ENCODE assay signal across 16 cellular contexts in the genomic region with DNA sequence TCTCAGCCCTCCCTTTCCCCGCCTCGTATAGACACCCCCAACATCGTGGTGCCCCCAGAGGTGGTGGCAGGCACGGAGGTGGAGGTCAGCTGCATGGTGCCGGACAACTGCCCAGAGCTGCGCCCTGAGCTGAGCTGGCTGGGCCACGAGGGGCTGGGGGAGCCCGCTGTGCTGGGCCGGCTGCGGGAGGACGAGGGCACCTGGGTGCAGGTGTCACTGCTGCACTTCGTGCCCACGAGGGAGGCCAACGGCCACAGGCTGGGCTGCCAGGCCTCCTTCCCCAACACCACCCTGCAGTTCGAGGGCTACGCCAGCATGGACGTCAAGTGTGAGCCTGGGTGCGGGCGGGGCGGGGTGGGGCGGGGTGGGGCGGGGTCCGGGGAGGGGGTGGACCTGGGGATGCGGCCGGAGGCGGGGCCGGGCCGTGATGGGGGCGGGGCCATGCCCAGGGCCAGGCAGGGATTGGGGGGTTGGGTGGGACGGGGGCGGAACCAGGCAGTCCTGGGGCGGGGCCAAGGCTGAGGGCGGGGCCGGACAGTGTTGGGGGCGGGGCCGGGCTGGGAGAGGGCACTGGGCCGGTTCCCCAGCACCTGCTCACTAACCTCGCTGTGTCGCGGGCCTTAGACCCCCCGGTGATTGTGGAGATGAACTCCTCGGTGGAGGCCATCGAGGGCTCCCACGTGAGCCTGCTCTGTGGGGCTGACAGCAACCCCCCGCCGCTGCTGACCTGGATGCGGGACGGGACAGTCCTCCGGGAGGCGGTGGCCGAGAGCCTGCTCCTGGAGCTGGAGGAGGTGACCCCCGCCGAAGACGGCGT. TPM values are rescaled to one million over a fixed set of nuclear protein-coding genes. Genes with fewer than 3 reads are reported as not detected.
A peak's percentile ranks its signal among the peaks of the same experiment; 100 is the strongest.
DNase-seq lines count a peak whose midpoint lies in the region; ATAC-seq and TF ChIP-seq lines count a peak whose summit lies in the region.
"Had no signal": no experiment of that assay in that cellular context is flagged by ENCODE, and none has a peak within 500 bp of the region (broad histone marks: within the 10 kb centered on the region; RNA-seq: fewer than 3 reads in every experiment).

No MANE protein-coding gene starts in this region.

- DNase-seq in BE2C, result peak; percentile 75
- DNase-seq in HCT116 (ENCODE audit: low read depth, low spot score), result no peak
- peak in 41 of 61 donors; percentile 10 to 80 (median 52) for DNase-seq in caudate nucleus (lab: John Stamatoyannopoulos, UW)
- no peak for DNase-seq in memory B cell (ENCODE audit: low spot score in 2 of 2)
- DNase-seq in middle frontal gyrus (ENCODE audit: extremely low spot score, low spot score), result no peak
- DNase-seq in SW 1271 (lab: John Stamatoyannopoulos, UW), result no peak
- no peak for DNase-seq in foreskin melanocyte
- no peak for DNase-seq in activated T-helper 2 cell treated with anti-CD3 and anti-CD28 coated beads, Interferon-gamma antibody, Interleukin-2, Interleukin-4, amounts not matched to agents 10 μg/mL and 5 μg/mL and 100 μg/mL, durations not matched to agents 14 hours and 24 hours and 36 hours (ENCODE audit: low spot score)
- DNase-seq: activated CD8-positive, alpha-beta memory T cell treated with anti-CD3 and anti-CD28 coated beads, Interleukin-2, amount 10 ng/mL, durations not matched to agents 7 days and 5 days; DMS53; NCI-H2171; thyroid gland had no signal

- no peak overlapping the region for H3K9ac ChIP-seq in HCT116 (ENCODE audit: low read length)

- H2AFZ ChIP-seq in HCT116 (ENCODE audit: low read depth, low read length, poor library complexity, severe bottlenecking), result no peak overlapping the region

- H3K27ac ChIP-seq in HCT116 (ENCODE audit: low read depth, low read length) (no peak overlapping the region), caudate nucleus (ENCODE audit: low read depth, low read length) (no peak overlapping the region)
- H3K27ac ChIP-seq: thyroid gland had no signal

- no peak overlapping the region for H3K4me3 Mint-ChIP-seq in memory B cell
- H3K4me3 Mint-ChIP-seq in activated T-helper 2 cell treated with anti-CD3 and anti-CD28 coated beads, Interferon-gamma antibody, Interleukin-2, Interleukin-4, amounts not matched to agents 10 μg/mL and 5 μg/mL and 100 μg/mL, durations not matched to agents 14 hours and 24 hours and 36 hours (ENCODE audit: low read depth), result no peak overlapping the region
- H3K4me3 Mint-ChIP-seq: activated CD8-positive, alpha-beta memory T cell treated with anti-CD3 and anti-CD28 coated beads, Interleukin-2, amount 10 ng/mL, durations not matched to agents 7 days and 5 days; central memory CD8-positive, alpha-beta T cell had no signal

- RAD21 ChIA-PET in HCT116 (lab: Charles Lee; ENCODE audit: low non-redundant PET in 1 of 2, low total read pairs in 2 of 2, uncharacterized antibody in 2 of 2, unreplicated experiment in 2 of 2), result no interaction called here

- no peaks in the 10 kb centered on the region for H3K9me2 ChIP-seq in HCT116 (ENCODE audit: insufficient read depth)

- H3K36me3 Mint-ChIP-seq in memory B cell, result no peaks in the 10 kb centered on the region
- H3K36me3 Mint-ChIP-seq in activated T-helper 2 cell treated with anti-CD3 and anti-CD28 coated beads, Interferon-gamma antibody, Interleukin-2, Interleukin-4, amounts not matched to agents 10 μg/mL and 5 μg/mL and 100 μg/mL, durations not matched to agents 14 hours and 24 hours and 36 hours (ENCODE audit: low read depth), result no peaks in the 10 kb centered on the region
- H3K36me3 Mint-ChIP-seq: activated CD8-positive, alpha-beta memory T cell treated with anti-CD3 and anti-CD28 coated beads, Interleukin-2, amount 10 ng/mL, durations not matched to agents 7 days and 5 days; activated naive CD4-positive, alpha-beta T cell treated with anti-CD3 and anti-CD28 coated beads, Interleukin-2, amount 50 U/mL, for 72 hours had no signal

- H3K36me3 ChIP-seq in BE2C (no peaks in the 10 kb centered on the region), HCT116 (ENCODE audit: control insufficient read depth in 1 of 2, insufficient read depth in 2 of 2, low read length in 2 of 2) (no peaks in the 10 kb centered on the region)
- H3K36me3 ChIP-seq: thyroid gland had no signal

- no peaks in the 10 kb centered on the region for H3K9me3 Mint-ChIP-seq in memory B cell
- no peaks in the 10 kb centered on the region for H3K9me3 Mint-ChIP-seq in activated T-helper 2 cell treated with anti-CD3 and anti-CD28 coated beads, Interferon-gamma antibody, Interleukin-2, Interleukin-4, amounts not matched to agents 10 μg/mL and 5 μg/mL and 100 μg/mL, durations not matched to agents 14 hours and 24 hours and 36 hours
- H3K9me3 Mint-ChIP-seq: activated naive CD4-positive, alpha-beta T cell treated with anti-CD3 and anti-CD28 coated beads, Interleukin-2, amount 50 U/mL, for 72 hours; central memory CD8-positive, alpha-beta T cell had no signal

- POLR2A ChIA-PET in HCT116 (lab: Charles Lee), result no interaction called here

- no peaks in the 10 kb centered on the region for H4K20me1 ChIP-seq in HCT116 (ENCODE audit: insufficient read depth)

- H3K4me2 ChIP-seq in HCT116 (ENCODE audit: low read length), result no peak overlapping the region

- ATAC-seq in HCT116 (peak; percentile 78), memory B cell (ENCODE audit: low read depth) (peak; percentile 19)
- ATAC-seq: activated CD8-positive, alpha-beta memory T cell treated with anti-CD3 and anti-CD28 coated beads, Interleukin-2, amount 10 ng/mL, durations not matched to agents 7 days and 5 days had no signal

- no TSS peak for BruUV-seq in HCT116 (replicated peaks; lab: Mats Ljungman, UMichigan)

- TF ChIP-seq RAD21 in HCT116 (IDR thresholded peaks at IDR 0.05; ENCODE audit: low read depth), result no peak

- intact Hi-C loops in HCT116 (cut with micrococcal nuclease), result no loop called here
- intact Hi-C loops in activated T-helper 2 cell treated with anti-CD3 and anti-CD28 coated beads, Interferon-gamma antibody, Interleukin-2, Interleukin-4, amounts not matched to agents 10 μg/mL and 5 μg/mL and 100 μg/mL, durations not matched to agents 14 hours and 24 hours and 36 hours (cut with micrococcal nuclease), result no loop called here

- H3K4me3 ChIP-seq in BE2C (ENCODE audit: low read depth, low read length) (no peak overlapping the region), HCT116 (replicated peaks in 1 of 2; ENCODE audit: low read depth in 1 of 2, low read length in 2 of 2) (no peak overlapping the region)
- H3K4me3 ChIP-seq: thyroid gland had no signal

- H3K27ac Mint-ChIP-seq in memory B cell, result no peak overlapping the region
- no peak overlapping the region for H3K27ac Mint-ChIP-seq in activated T-helper 2 cell treated with anti-CD3 and anti-CD28 coated beads, Interferon-gamma antibody, Interleukin-2, Interleukin-4, amounts not matched to agents 10 μg/mL and 5 μg/mL and 100 μg/mL, durations not matched to agents 14 hours and 24 hours and 36 hours
- H3K27ac Mint-ChIP-seq: activated CD8-positive, alpha-beta memory T cell treated with anti-CD3 and anti-CD28 coated beads, Interleukin-2, amount 10 ng/mL, durations not matched to agents 7 days and 5 days; activated naive CD4-positive, alpha-beta T cell treated with anti-CD3 and anti-CD28 coated beads, Interleukin-2, amount 50 U/mL, for 72 hours had no signal

- H3K27me3 ChIP-seq in BE2C, result peaks cover 9% of the 10 kb centered on the region; the same call in 1 of the 2 replicates
- no peaks in the 10 kb centered on the region for H3K27me3 ChIP-seq in HCT116 (ENCODE audit: insufficient read depth, low read length)
- H3K27me3 ChIP-seq: thyroid gland had no signal

- H3K27me3 Mint-ChIP-seq in memory B cell, result no peaks in the 10 kb centered on the region
- no peaks in the 10 kb centered on the region for H3K27me3 Mint-ChIP-seq in activated T-helper 2 cell treated with anti-CD3 and anti-CD28 coated beads, Interferon-gamma antibody, Interleukin-2, Interleukin-4, amounts not matched to agents 10 μg/mL and 5 μg/mL and 100 μg/mL, durations not matched to agents 14 hours and 24 hours and 36 hours (ENCODE audit: low read depth)
- H3K27me3 Mint-ChIP-seq: central memory CD8-positive, alpha-beta T cell had no signal

- CTCF ChIA-PET in HCT116 (lab: Charles Lee), result no interaction called here

- H3K79me2 ChIP-seq in HCT116 (ENCODE audit: insufficient read depth, low read length), result no peaks in the 10 kb centered on the region

- no peaks in the 10 kb centered on the region for H3K4me1 ChIP-seq in BE2C
- H3K4me1 ChIP-seq in HCT116 (ENCODE audit: control insufficient read depth in 1 of 2, insufficient read depth in 2 of 2, low read length in 2 of 2), result no peaks in the 10 kb centered on the region
- H3K4me1 ChIP-seq: thyroid gland had no signal

- peaks cover 9% of the 10 kb centered on the region for H3K4me1 Mint-ChIP-seq in memory B cell
- no peaks in the 10 kb centered on the region for H3K4me1 Mint-ChIP-seq in activated T-helper 2 cell treated with anti-CD3 and anti-CD28 coated beads, Interferon-gamma antibody, Interleukin-2, Interleukin-4, amounts not matched to agents 10 μg/mL and 5 μg/mL and 100 μg/mL, durations not matched to agents 14 hours and 24 hours and 36 hours (ENCODE audit: low read depth)
- H3K4me1 Mint-ChIP-seq: central memory CD8-positive, alpha-beta T cell had no signal

- no peak for TF ChIP-seq CTCF in BE2C (IDR thresholded peaks at IDR 0.05; ENCODE audit: low read depth, low read length)
- no peak for TF ChIP-seq CTCF in HCT116 (IDR thresholded peaks at IDR 0.05 in 2 of 3, conservative IDR thresholded peaks at IDR 0.05 in 1 of 3; ENCODE audit: borderline replicate concordance in 1 of 3, insufficient read depth in 1 of 3, low read depth in 2 of 3, low read length in 2 of 3)

- H3K9me3 ChIP-seq in BE2C (peaks cover 7% of the 10 kb centered on the region), HCT116 (ENCODE audit: control insufficient read depth in 1 of 2, insufficient read depth in 1 of 2, low read depth in 1 of 2, low read length in 2 of 2) (peaks cover 0 to 6% of the 10 kb centered on the region in 2 experiments; a peak in 1 of 4 replicates)
- H3K9me3 ChIP-seq: thyroid gland had no signal

- no peak for TF ChIP-seq POLR2A in HCT116 (IDR thresholded peaks at IDR 0.05; ENCODE audit: borderline replicate concordance, extremely low read depth, insufficient read depth, insufficient read length)

RNA-seq across cellular contexts. Expression of a gene that starts 7.8 kb away (rescaled TPM):
- polyA plus RNA-seq in BE2C (2012; ENCODE audit: insufficient read depth, insufficient read length, low read depth), result not detected
- 0.17 TPM for total RNA-seq in HCT116 (2021; ENCODE audit: unreplicated experiment)
- 0.06 and 0.23 TPM in 2 replicates for polyA plus RNA-seq in HCT116 (2012)
- 0.32 and 0.37 TPM in 2 replicates for total RNA-seq in activated T-helper 2 cell treated with anti-CD3 and anti-CD28 coated beads, Interferon-gamma antibody, Interleukin-2, Interleukin-4, amounts not matched to agents 10 μg/mL and 5 μg/mL and 100 μg/mL, durations not matched to agents 14 hours and 24 hours and 36 hours
- total RNA-seq: lung microvascular endothelial cell, SK-MEL-5 had no signal

RNA-seq across cellular contexts. Expression of a gene that starts 17.4 kb away (rescaled TPM):
- not detected for polyA plus RNA-seq in BE2C (2012; ENCODE audit: insufficient read depth, insufficient read length, low read depth)
- total RNA-seq in HCT116 (2021; ENCODE audit: unreplicated experiment), result not detected
- not detected in 2 replicates for polyA plus RNA-seq in HCT116 (2012)
- 0.25 and 0.37 TPM in 2 replicates for total RNA-seq in activated T-helper 2 cell treated with anti-CD3 and anti-CD28 coated beads, Interferon-gamma antibody, Interleukin-2, Interleukin-4, amounts not matched to agents 10 μg/mL and 5 μg/mL and 100 μg/mL, durations not matched to agents 14 hours and 24 hours and 36 hours
- total RNA-seq: SK-MEL-5, thyroid gland had no signal

RNA-seq across cellular contexts. Expression of a gene that starts 29.3 kb away (rescaled TPM):
- polyA plus RNA-seq in BE2C (2012; ENCODE audit: insufficient read depth, insufficient read length, low read depth), result 0.88 TPM
- total RNA-seq in HCT116 (2021; ENCODE audit: unreplicated experiment), result 7.0 TPM
- 7.1 and 10.4 TPM in 2 replicates for polyA plus RNA-seq in HCT116 (2012)
- 4.0 and 5.5 TPM in 2 replicates for total RNA-seq in activated T-helper 2 cell treated with anti-CD3 and anti-CD28 coated beads, Interferon-gamma antibody, Interleukin-2, Interleukin-4, amounts not matched to agents 10 μg/mL and 5 μg/mL and 100 μg/mL, durations not matched to agents 14 hours and 24 hours and 36 hours
- total RNA-seq: lung microvascular endothelial cell had no signal

RNA-seq across cellular contexts. Expression of a gene that starts 31.0 kb away (rescaled TPM):
- polyA plus RNA-seq in BE2C (2012; ENCODE audit: insufficient read depth, insufficient read length, low read depth), result 359 TPM
- 98.4 TPM for total RNA-seq in HCT116 (2021; ENCODE audit: unreplicated experiment)
- 92.9 and 106 TPM in 2 replicates for polyA plus RNA-seq in HCT116 (2012)
- 135 and 142 TPM in 2 replicates for total RNA-seq in activated T-helper 2 cell treated with anti-CD3 and anti-CD28 coated beads, Interferon-gamma antibody, Interleukin-2, Interleukin-4, amounts not matched to agents 10 μg/mL and 5 μg/mL and 100 μg/mL, durations not matched to agents 14 hours and 24 hours and 36 hours

RNA-seq across cellular contexts. Expression of a gene that starts 48.0 kb away (rescaled TPM):
- not detected for polyA plus RNA-seq in BE2C (2012; ENCODE audit: insufficient read depth, insufficient read length, low read depth)
- not detected for total RNA-seq in HCT116 (2021; ENCODE audit: unreplicated experiment)
- not detected in 2 replicates for polyA plus RNA-seq in HCT116 (2012)
- 0.09 and 0.21 TPM in 2 replicates for total RNA-seq in activated T-helper 2 cell treated with anti-CD3 and anti-CD28 coated beads, Interferon-gamma antibody, Interleukin-2, Interleukin-4, amounts not matched to agents 10 μg/mL and 5 μg/mL and 100 μg/mL, durations not matched to agents 14 hours and 24 hours and 36 hours
- total RNA-seq: activated CD8-positive, alpha-beta memory T cell treated with anti-CD3 and anti-CD28 coated beads, Interleukin-2, amount 10 ng/mL, durations not matched to agents 7 days and 5 days; lung microvascular endothelial cell; SK-MEL-5; thyroid gland had no signal

Comparison
In these comparisons a context has a peak if more than half of its experiments do, and no peak if none do; other contexts are left out.
1. DNase-seq: peak in BE2C (single experiment) and caudate nucleus (41 of 61); none in HCT116 (single experiment), memory B cell (0 of 2), middle frontal gyrus (single experiment), SW 1271 (0 of 2), foreskin melanocyte (single experiment) and activated T-helper 2 cell treated with anti-CD3 and anti-CD28 coated beads, Interferon-gamma antibody, Interleukin-2, Interleukin-4, amounts not matched to agents 10 μg/mL and 5 μg/mL and 100 μg/mL, durations not matched to agents 14 hours and 24 hours and 36 hours (single experiment).